Comparison of ENCODE assay signal across 8 cellular contexts in genomic region chr6:132300323-132300949, GRCh38.
DNase-seq lines count a peak whose midpoint lies in the region; ATAC-seq and TF ChIP-seq lines count a peak whose summit lies in the region.

No MANE protein-coding gene starts in this region.

- peak; percentile 62 for TF ChIP-seq CTCF in mesothelial cell of epicardium (IDR thresholded peaks at IDR 0.05; ENCODE audit: unreplicated experiment)

- no peaks in the 10 kb centered on the region for H3K27me3 Mint-ChIP-seq in mesothelial cell of epicardium (ENCODE audit: low read depth)

- no peak overlapping the region for H3K27ac Mint-ChIP-seq in mesothelial cell of epicardium

- H3K9me3 Mint-ChIP-seq in mesothelial cell of epicardium: peaks cover 13% of the 10 kb centered on the region

- peak; percentile 85 for ATAC-seq in GM18907 (IDR thresholded peaks at IDR 0.05; ENCODE audit: unreplicated experiment)
- peak; percentile 90 for ATAC-seq in HG03066 (IDR thresholded peaks at IDR 0.05; ENCODE audit: low read depth, unreplicated experiment)

- no peak overlapping the region for H3K4me3 Mint-ChIP-seq in mesothelial cell of epicardium

- peak; percentile 67 for DNase-seq in DMS53 (lab: John Stamatoyannopoulos, UW)
- peak; percentile 71 for DNase-seq in OCI-M1 (lab: John Stamatoyannopoulos, UW)
- peak; percentile 42 to 68 for DNase-seq in dermis microvascular lymphatic vessel endothelial cell (ENCODE audit: low read depth in 2 of 2)
- DNase-seq in mesothelial cell of epicardium (ENCODE audit: low spot score in 2 of 2, unreplicated experiment in 2 of 2): no peak
- DNase-seq in NCI-H2227 treated with DMSO at 0.1 percent for 48 hours (lab: John Stamatoyannopoulos, UW): no peak
- DNase-seq in NCI-H128 (lab: John Stamatoyannopoulos, UW; ENCODE audit: unreplicated experiment): no peak

- H3K36me3 Mint-ChIP-seq in mesothelial cell of epicardium: peaks cover 32% of the 10 kb centered on the region

- H3K4me1 Mint-ChIP-seq in mesothelial cell of epicardium: no peaks in the 10 kb centered on the region

Comparison
In these comparisons a context has a peak if more than half of its experiments do, and no peak if none do; other contexts are left out.
1. DNase-seq: peak in DMS53 (single experiment), OCI-M1 (single experiment) and dermis microvascular lymphatic vessel endothelial cell (2 of 2); none in mesothelial cell of epicardium (0 of 2), NCI-H2227 treated with DMSO at 0.1 percent for 48 hours (single experiment) and NCI-H128 (single experiment).